Comparison of ENCODE assay signal across 25 cellular contexts in genomic region chr3:72335458-72336050, GRCh38.
A peak's percentile ranks its signal among the peaks of the same experiment; 100 is the strongest.
DNase-seq lines count a peak whose midpoint lies in the region; ATAC-seq, FAIRE-seq and TF ChIP-seq lines count a peak whose summit lies in the region.
"Had no signal": no experiment of that assay in that cellular context is flagged by ENCODE, and none has a peak within 500 bp of the region (broad histone marks: within the 10 kb centered on the region; RNA-seq: fewer than 3 reads in every experiment).

No MANE protein-coding gene starts in this region.

- H3K4me1 ChIP-seq in BE2C (peaks cover 46% of the 10 kb centered on the region), HUES64 (ENCODE audit: insufficient read depth, low read length) (peaks cover 8% of the 10 kb centered on the region; the same call in 1 of the 2 replicates), psoas muscle (peaks cover 8% of the 10 kb centered on the region)
- H3K4me1 ChIP-seq in naive thymus-derived CD4-positive, alpha-beta T cell (ENCODE audit: control insufficient read depth in 2 of 2, insufficient read depth in 2 of 2, low read length in 2 of 2) = no peaks in the 10 kb centered on the region

- in situ Hi-C loops in ACHN (cut with HindIII; ENCODE audit: low pct_ligation_motif_present, low pct_unique_long_range_greater_than_20kb, low sequenced_read_pairs) = no loop called here

- peaks cover 0 to 4% (median 0%) of the 10 kb centered on the region in 5 experiments for H3K9me3 Mint-ChIP-seq in brain
- no peaks in the 10 kb centered on the region for H3K9me3 Mint-ChIP-seq in naive thymus-derived CD4-positive, alpha-beta T cell
- H3K9me3 Mint-ChIP-seq: H9 had no signal

- CTCF ChIA-PET in naive thymus-derived CD4-positive, alpha-beta T cell (lab: Charles Lee) = no interaction called here

- WGBS in HUES64 = 20% methylated on average over 10 of the region's 10 CpGs
- WGBS in psoas muscle, 3 donors = 66 to 81% (median 75%) methylated on average over 10 of the region's 10 CpGs

- peak overlapping the region; percentile 15 to 63 (median 48) for H3K27ac Mint-ChIP-seq in brain
- H3K27ac Mint-ChIP-seq in naive thymus-derived CD4-positive, alpha-beta T cell = no peak overlapping the region
- H3K27ac Mint-ChIP-seq: activated CD4-positive, alpha-beta T cell treated with anti-CD3 and anti-CD28 coated beads for 36 hours; H9 had no signal

- H3K27me3 Mint-ChIP-seq in brain = peaks cover 6% of the 10 kb centered on the region
- H3K27me3 Mint-ChIP-seq in naive thymus-derived CD4-positive, alpha-beta T cell = peaks cover 0 to 6% (median 0%) of the 10 kb centered on the region in 5 donors
- H3K27me3 Mint-ChIP-seq: activated CD4-positive, alpha-beta T cell treated with anti-CD3 and anti-CD28 coated beads for 36 hours had no signal

- intact Hi-C loops in psoas muscle (cut with DNase I) = no loop called here
- intact Hi-C loops in naive thymus-derived CD4-positive, alpha-beta T cell (cut with micrococcal nuclease) = no loop called here

- no peak for FAIRE-seq in H54 (lab: Jason Lieb, UNC)
- FAIRE-seq: keratinocyte had no signal

- POLR2A ChIA-PET in naive thymus-derived CD4-positive, alpha-beta T cell (lab: Charles Lee) = interaction anchor here (1.1 kb wide), 1 partner anchor 10 kb away, joined by 3 read pairs; no protein-coding TSS in a partner anchor

- H3K27ac ChIP-seq in HUES64 (ENCODE audit: low read depth, low read length) (peak overlapping the region; percentile 61; the same call in 1 of the 2 replicates), neural cell (ENCODE audit: low read length) (peak overlapping the region; percentile 64), psoas muscle (no peak overlapping the region)
- H3K27ac ChIP-seq in naive thymus-derived CD4-positive, alpha-beta T cell (ENCODE audit: low read depth, low read length) = no peak overlapping the region
- H3K27ac ChIP-seq: ascending aorta, HL-60, right atrium auricular region, stomach had no signal

- no peak for TF ChIP-seq POLR2A in H54 (IDR thresholded peaks at IDR 0.05; ENCODE audit: low read depth, low read length)

- DNase-seq in BE2C (no peak), psoas muscle (no peak), ACHN (no peak), H54 (ENCODE audit: insufficient read length, low spot score) (no peak)
- no peak for DNase-seq in naive thymus-derived CD4-positive, alpha-beta T cell
- DNase-seq: activated CD4-positive, alpha-beta T cell treated with anti-CD3 and anti-CD28 coated beads for 36 hours; activated CD8-positive, alpha-beta memory T cell treated with anti-CD3 and anti-CD28 coated beads for 24 hours; activated naive CD4-positive, alpha-beta T cell treated with anti-CD3 and anti-CD28 coated beads, Interleukin-2, amount 50 U/mL, for 16 hours; activated T-cell treated with anti-CD3 and anti-CD28 coated beads, Interleukin-2, amount 50 U/mL, for 48 hours; effector CD4-positive, alpha-beta T cell; EL; IMR-90; lower lobe of right lung; stomach; trophoblast cell had no signal

- no peaks in the 10 kb centered on the region for H3F3A ChIP-seq in neural cell (ENCODE audit: insufficient read depth, low read length, poor library complexity, severe bottlenecking)

- no peak overlapping the region for H3K4me3 Mint-ChIP-seq in brain
- no peak overlapping the region for H3K4me3 Mint-ChIP-seq in naive thymus-derived CD4-positive, alpha-beta T cell
- H3K4me3 Mint-ChIP-seq: activated CD4-positive, alpha-beta T cell treated with anti-CD3 and anti-CD28 coated beads for 36 hours; H9 had no signal

- H3K36me3 Mint-ChIP-seq in brain = no peaks in the 10 kb centered on the region
- no peaks in the 10 kb centered on the region for H3K36me3 Mint-ChIP-seq in naive thymus-derived CD4-positive, alpha-beta T cell

- no peaks in the 10 kb centered on the region for H3K9me2 ChIP-seq in neural cell (ENCODE audit: insufficient read depth, low read length)

- no peak for TF ChIP-seq RAD21 in neural cell (conservative IDR thresholded peaks at IDR 0.05)

- H3K4me2 ChIP-seq in neural cell (ENCODE audit: low read length) = no peak overlapping the region

- H3K27me3 ChIP-seq in BE2C = no peaks in the 10 kb centered on the region
- peaks cover 33% of the 10 kb centered on the region; the same call in 1 of the 2 replicates for H3K27me3 ChIP-seq in HUES64 (ENCODE audit: insufficient read depth, low read length)
- no peaks in the 10 kb centered on the region for H3K27me3 ChIP-seq in neural cell (ENCODE audit: insufficient read depth, low read depth, low read length)
- H3K27me3 ChIP-seq in psoas muscle (ENCODE audit: insufficient read depth in 3 of 3, low read length in 2 of 3) = peaks cover 0 to 4% (median 3%) of the 10 kb centered on the region in 3 donors
- no peaks in the 10 kb centered on the region for H3K27me3 ChIP-seq in naive thymus-derived CD4-positive, alpha-beta T cell (ENCODE audit: control insufficient read depth in 2 of 2, insufficient read depth in 2 of 2, low read length in 2 of 2)
- H3K27me3 ChIP-seq: ascending aorta, esophagus muscularis mucosa, right atrium auricular region, stomach had no signal

- H4K20me1 ChIP-seq in neural cell (ENCODE audit: insufficient read depth) = no peaks in the 10 kb centered on the region

- H3K9ac ChIP-seq in HUES64 (ENCODE audit: low read depth, low read length) = no peak overlapping the region
- peak overlapping the region; percentile 5 for H3K9ac ChIP-seq in neural cell (ENCODE audit: low read length)

- no peak for TF ChIP-seq EP300 in neural cell (conservative IDR thresholded peaks at IDR 0.05; ENCODE audit: poor library complexity, severe bottlenecking)

- H2AFZ ChIP-seq in neural cell (ENCODE audit: low read depth, low read length) = no peak overlapping the region

- TF ChIP-seq CTCF in BE2C (IDR thresholded peaks at IDR 0.05; ENCODE audit: low read depth, low read length) (no peak), brain (conservative IDR thresholded peaks at IDR 0.05) (no peak), neural cell (IDR thresholded peaks at IDR 0.05; ENCODE audit: poor library complexity, severe bottlenecking) (no peak), psoas muscle (IDR thresholded peaks at IDR 0.05) (no peak)

- no peaks in the 10 kb centered on the region for H3K36me3 ChIP-seq in BE2C
- no peaks in the 10 kb centered on the region for H3K36me3 ChIP-seq in HUES64 (ENCODE audit: insufficient read depth, low read length)
- no peaks in the 10 kb centered on the region for H3K36me3 ChIP-seq in neural cell (ENCODE audit: insufficient read depth, low read length)
- no peaks in the 10 kb centered on the region for H3K36me3 ChIP-seq in psoas muscle (ENCODE audit: insufficient read depth in 1 of 2, low read depth in 1 of 2)
- H3K36me3 ChIP-seq in naive thymus-derived CD4-positive, alpha-beta T cell (ENCODE audit: control insufficient read depth in 2 of 3, insufficient read depth in 3 of 3, low read length in 3 of 3) = no peaks in the 10 kb centered on the region
- H3K36me3 ChIP-seq: ascending aorta, esophagus muscularis mucosa, lower lobe of right lung, right atrium auricular region, stomach had no signal

- ATAC-seq in psoas muscle = no peak
- ATAC-seq in naive thymus-derived CD4-positive, alpha-beta T cell = no peak
- ATAC-seq: activated CD4-positive, alpha-beta T cell treated with anti-CD3 and anti-CD28 coated beads for 36 hours; lower lobe of right lung; Right ventricle myocardium inferior had no signal

- no peaks in the 10 kb centered on the region for H3K79me2 ChIP-seq in neural cell (replicated peaks; ENCODE audit: insufficient read depth, low read length)

- H3K9me3 ChIP-seq in BE2C (0 out of 2 replicates have a peak, but pooled peaks cover 3% of the 10 kb centered on the region), HUES64 (ENCODE audit: insufficient read depth, low read depth, low read length) (no peaks in the 10 kb centered on the region; the same call in 1 of the 2 replicates), neural cell (ENCODE audit: low read length) (no peaks in the 10 kb centered on the region), psoas muscle (no peaks in the 10 kb centered on the region)
- no peaks in the 10 kb centered on the region for H3K9me3 ChIP-seq in naive thymus-derived CD4-positive, alpha-beta T cell (ENCODE audit: control insufficient read depth in 2 of 3, low read length in 3 of 3)
- H3K9me3 ChIP-seq: ascending aorta, esophagus muscularis mucosa, lower lobe of right lung, right atrium auricular region, stomach had no signal

- peaks cover 25% of the 10 kb centered on the region for H3K4me1 Mint-ChIP-seq in brain
- H3K4me1 Mint-ChIP-seq in naive thymus-derived CD4-positive, alpha-beta T cell = peaks cover 0 to 6% (median 0%) of the 10 kb centered on the region in 7 donors

- peak overlapping the region; percentile 19 for H3K4me3 ChIP-seq in BE2C (ENCODE audit: low read depth, low read length)
- no peak overlapping the region for H3K4me3 ChIP-seq in HUES64 (ENCODE audit: low read length)
- peak overlapping the region; percentile 21 for H3K4me3 ChIP-seq in neural cell (ENCODE audit: low read length)
- H3K4me3 ChIP-seq in psoas muscle = no peak overlapping the region
- no peak overlapping the region for H3K4me3 ChIP-seq in naive thymus-derived CD4-positive, alpha-beta T cell (ENCODE audit: low read length)
- H3K4me3 ChIP-seq: ascending aorta, esophagus muscularis mucosa, lower lobe of right lung, right atrium auricular region, stomach had no signal

TF ChIP-seq in neural cell, 6 proteins besides CTCF, POLR2A, EP300 and RAD21:
- no peak for TF ChIP-seq POLR2AphosphoS5 (IDR thresholded peaks at IDR 0.05)
TF ChIP-seq in neural cell: peak in this region for 0.

Comparison
In these comparisons a context has a peak if more than half of its experiments do, and no peak if none do; other contexts are left out.
1. H3K4me3 ChIP-seq: peak in BE2C (single experiment) and neural cell (single experiment); none in HUES64 (single experiment), psoas muscle (single experiment) and naive thymus-derived CD4-positive, alpha-beta T cell (single experiment).
2. H3K27ac ChIP-seq: peak in HUES64 (single experiment) and neural cell (single experiment); none in psoas muscle (single experiment) and naive thymus-derived CD4-positive, alpha-beta T cell (single experiment).
3. H3K27ac Mint-ChIP-seq: peak in brain (5 of 5); none in naive thymus-derived CD4-positive, alpha-beta T cell (0 of 9).